10 cellular contexts compared by ENCODE assay signal in genomic region chr10:123926401-123927264, GRCh38. TPM values are rescaled to one million over a fixed set of nuclear protein-coding genes. Genes with fewer than 3 reads are reported as not detected.
A peak's percentile ranks its signal among the peaks of the same experiment; 100 is the strongest.
DNase-seq lines count a peak whose midpoint lies in the region; ATAC-seq lines count a peak whose summit lies in the region.
"Had no signal": no experiment of that assay in that cellular context is flagged by ENCODE, and none has a peak within 500 bp of the region (broad histone marks: within the 10 kb centered on the region; RNA-seq: fewer than 3 reads in every experiment).

No MANE protein-coding gene starts in this region.

- H3K4me1 Mint-ChIP-seq in activated T-cell treated with anti-CD3 and anti-CD28 coated beads, Interleukin-2, amount 50 U/mL, for 4 hours (ENCODE audit: low read depth) = no peaks in the 10 kb centered on the region
- H3K4me1 Mint-ChIP-seq in T-helper 1 cell treated with Interleukin-12 subunit alpha and Interleukin-12 subunit beta and Interleukin-4 antibody, amounts not matched to agents 30 μg/mL and 1 μg/mL, for 36 hours (ENCODE audit: low read depth) = peaks cover 13% of the 10 kb centered on the region
- H3K4me1 Mint-ChIP-seq in natural killer cell treated with Interleukin-12 subunit alpha and Interleukin-12 subunit beta and Interleukin-15 and Interleukin-18, amount 100 ng/mL, for 72 hours (ENCODE audit: low read depth in 2 of 2) = peaks cover 13 to 14% of the 10 kb centered on the region in 2 donors

- no peak for DNase-seq in activated T-cell treated with anti-CD3 and anti-CD28 coated beads, Interleukin-2, amount 50 U/mL, for 4 hours
- DNase-seq in activated T-cell treated with anti-CD3 and anti-CD28 coated beads for 4 hours = no peak
- DNase-seq in natural killer cell treated with Interleukin-12 subunit alpha and Interleukin-12 subunit beta and Interleukin-15 and Interleukin-18, amount 100 ng/mL, for 72 hours (ENCODE audit: low spot score) = no peak
- no peak for DNase-seq in activated CD8-positive, alpha-beta memory T cell treated with anti-CD3 and anti-CD28 coated beads for 24 hours
- DNase-seq: KBM-7, retina had no signal

- H3K27me3 Mint-ChIP-seq in activated T-cell treated with anti-CD3 and anti-CD28 coated beads, Interleukin-2, amount 50 U/mL, for 4 hours (ENCODE audit: low read depth) = peaks cover 13% of the 10 kb centered on the region
- H3K27me3 Mint-ChIP-seq in T-helper 1 cell treated with Interleukin-12 subunit alpha and Interleukin-12 subunit beta and Interleukin-4 antibody, amounts not matched to agents 30 μg/mL and 1 μg/mL, for 36 hours (ENCODE audit: low read depth) = peaks cover 15% of the 10 kb centered on the region
- H3K27me3 Mint-ChIP-seq in natural killer cell treated with Interleukin-12 subunit alpha and Interleukin-12 subunit beta and Interleukin-15 and Interleukin-18, amount 100 ng/mL, for 72 hours = peaks cover 12 to 18% of the 10 kb centered on the region in 2 donors

- peak overlapping the region; percentile 37 for H3K27ac Mint-ChIP-seq in T-helper 1 cell treated with Interleukin-12 subunit alpha and Interleukin-12 subunit beta and Interleukin-4 antibody, amounts not matched to agents 30 μg/mL and 1 μg/mL, for 36 hours
- H3K27ac Mint-ChIP-seq in natural killer cell treated with Interleukin-12 subunit alpha and Interleukin-12 subunit beta and Interleukin-15 and Interleukin-18, amount 100 ng/mL, for 72 hours = peak overlapping the region; percentile 89 to 90

- no peak overlapping the region for H3K4me3 Mint-ChIP-seq in activated T-cell treated with anti-CD3 and anti-CD28 coated beads, Interleukin-2, amount 50 U/mL, for 4 hours
- no peak overlapping the region for H3K4me3 Mint-ChIP-seq in T-helper 1 cell treated with Interleukin-12 subunit alpha and Interleukin-12 subunit beta and Interleukin-4 antibody, amounts not matched to agents 30 μg/mL and 1 μg/mL, for 36 hours
- peak overlapping the region; percentile 36 for H3K4me3 Mint-ChIP-seq in natural killer cell treated with Interleukin-12 subunit alpha and Interleukin-12 subunit beta and Interleukin-15 and Interleukin-18, amount 100 ng/mL, for 72 hours

- no peaks in the 10 kb centered on the region for H3K36me3 Mint-ChIP-seq in activated T-cell treated with anti-CD3 and anti-CD28 coated beads, Interleukin-2, amount 50 U/mL, for 4 hours (ENCODE audit: insufficient read depth)
- H3K36me3 Mint-ChIP-seq in T-helper 1 cell treated with Interleukin-12 subunit alpha and Interleukin-12 subunit beta and Interleukin-4 antibody, amounts not matched to agents 30 μg/mL and 1 μg/mL, for 36 hours (ENCODE audit: low read depth) = peaks cover 8% of the 10 kb centered on the region
- H3K36me3 Mint-ChIP-seq in natural killer cell treated with Interleukin-12 subunit alpha and Interleukin-12 subunit beta and Interleukin-15 and Interleukin-18, amount 100 ng/mL, for 72 hours = peaks cover 15% of the 10 kb centered on the region

- H3K9me3 Mint-ChIP-seq in activated T-cell treated with anti-CD3 and anti-CD28 coated beads, Interleukin-2, amount 50 U/mL, for 4 hours = peaks cover 11% of the 10 kb centered on the region
- H3K9me3 Mint-ChIP-seq in T-helper 1 cell treated with Interleukin-12 subunit alpha and Interleukin-12 subunit beta and Interleukin-4 antibody, amounts not matched to agents 30 μg/mL and 1 μg/mL, for 36 hours = peaks cover 37% of the 10 kb centered on the region
- H3K9me3 Mint-ChIP-seq in natural killer cell treated with Interleukin-12 subunit alpha and Interleukin-12 subunit beta and Interleukin-15 and Interleukin-18, amount 100 ng/mL, for 72 hours = peaks cover 5% of the 10 kb centered on the region

- ATAC-seq in activated T-cell treated with anti-CD3 and anti-CD28 coated beads, Interleukin-2, amount 50 U/mL, for 4 hours = peak; percentile 34 to 54
- ATAC-seq in GM21723 (IDR thresholded peaks at IDR 0.05; ENCODE audit: unreplicated experiment) = peak; percentile 51
- peak; percentile 89 to 90 for ATAC-seq in natural killer cell treated with Interleukin-12 subunit alpha and Interleukin-12 subunit beta and Interleukin-15 and Interleukin-18, amount 100 ng/mL, for 72 hours
- no peak for ATAC-seq in HG03342 (IDR thresholded peaks at IDR 0.05; ENCODE audit: unreplicated experiment)
- no peak for ATAC-seq in HG03045 (IDR thresholded peaks at IDR 0.05; ENCODE audit: unreplicated experiment)

RNA-seq across cellular contexts. Expression of gene CPXM2, which starts 35.0 kb away (rescaled TPM):
- not detected for total RNA-seq in activated T-cell treated with anti-CD3 and anti-CD28 coated beads, Interleukin-2, amount 50 U/mL, for 4 hours
- not detected for total RNA-seq in natural killer cell treated with Interleukin-12 subunit alpha and Interleukin-12 subunit beta and Interleukin-15 and Interleukin-18, amount 100 ng/mL, for 72 hours

Comparison
In these comparisons a context has a peak if more than half of its experiments do, and no peak if none do; other contexts are left out.
1. ATAC-seq: peak in activated T-cell treated with anti-CD3 and anti-CD28 coated beads, Interleukin-2, amount 50 U/mL, for 4 hours (2 of 2), GM21723 (single experiment) and natural killer cell treated with Interleukin-12 subunit alpha and Interleukin-12 subunit beta and Interleukin-15 and Interleukin-18, amount 100 ng/mL, for 72 hours (2 of 2); none in HG03342 (single experiment) and HG03045 (single experiment).